Comparison of ENCODE assay signal across 12 cellular contexts in the genomic region with DNA sequence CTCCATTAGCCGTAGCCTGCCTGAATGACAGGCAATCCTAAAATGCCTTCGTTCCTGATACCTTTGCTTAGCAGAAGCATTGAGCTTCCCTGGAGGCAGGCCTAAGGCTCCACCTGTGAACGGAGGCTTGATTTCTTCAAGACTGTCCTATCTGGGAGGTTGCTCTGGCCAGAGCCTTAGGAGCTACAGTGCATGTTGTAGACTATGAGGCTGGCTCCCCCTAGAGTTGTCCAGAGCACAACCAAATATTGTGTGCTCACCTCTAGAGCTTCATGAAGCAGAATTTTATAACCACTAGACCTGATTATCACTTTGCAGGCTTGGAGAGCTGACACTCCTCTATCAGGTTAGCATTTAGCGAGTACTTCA.
DNase-seq lines count a peak whose midpoint lies in the region; ATAC-seq and TF ChIP-seq lines count a peak whose summit lies in the region.
"Had no signal": no experiment of that assay in that cellular context is flagged by ENCODE, and none has a peak within 500 bp of the region (broad histone marks: within the 10 kb centered on the region; RNA-seq: fewer than 3 reads in every experiment).

No MANE protein-coding gene starts in this region.

- H4K20me1 ChIP-seq in GM23248 (ENCODE audit: insufficient read depth), result no peaks in the 10 kb centered on the region

- no peaks in the 10 kb centered on the region for H3K79me2 ChIP-seq in GM23248 (ENCODE audit: insufficient read depth)

- no peaks in the 10 kb centered on the region for H3K9me3 ChIP-seq in GM23248 (ENCODE audit: low read depth)
- H3K9me3 ChIP-seq in psoas muscle, result no peaks in the 10 kb centered on the region
- H3K9me3 ChIP-seq: uterus had no signal

- peak; percentile 33 for ATAC-seq in left ventricle myocardium superior
- ATAC-seq in psoas muscle, result peak in 2 of 4 donors; percentile 66 to 69
- no peak for ATAC-seq in GM21619 (IDR thresholded peaks at IDR 0.05; ENCODE audit: unreplicated experiment)
- no peak for ATAC-seq in GM18498 (IDR thresholded peaks at IDR 0.05; ENCODE audit: unreplicated experiment)
- ATAC-seq: effector memory CD8-positive, alpha-beta T cell had no signal

- no peaks in the 10 kb centered on the region for H3K36me3 ChIP-seq in GM23248 (ENCODE audit: low read depth)
- no peaks in the 10 kb centered on the region for H3K36me3 ChIP-seq in psoas muscle (ENCODE audit: insufficient read depth in 1 of 2, low read depth in 1 of 2)
- H3K36me3 ChIP-seq: uterus had no signal

- H3K4me3 ChIP-seq in GM23248, result no peak overlapping the region
- no peak overlapping the region for H3K4me3 ChIP-seq in psoas muscle
- H3K4me3 ChIP-seq: uterus had no signal

- in situ Hi-C loops in GM23248 (cut with MboI), result no loop called here

- no peaks in the 10 kb centered on the region for H3F3A ChIP-seq in GM23248 (ENCODE audit: insufficient read depth)

- DNase-seq in GM23248 (peak; percentile 26), RKO (ENCODE audit: low spot score) (peak; percentile 27), left ventricle myocardium superior (no peak), psoas muscle (no peak), activated gamma-delta T cell (lab: John Stamatoyannopoulos, UW) (no peak)
- DNase-seq in activated CD4-positive, alpha-beta T cell treated with anti-CD3 and anti-CD28 coated beads, Interleukin-2, amount 50 U/mL, for 1 hour, result no peak
- DNase-seq: effector memory CD8-positive, alpha-beta T cell; NCI-H2029; T-helper 9 cell; uterus had no signal

- H3K9ac ChIP-seq in GM23248, result no peak overlapping the region

- TF ChIP-seq CTCF in psoas muscle (IDR thresholded peaks at IDR 0.05), result peak; percentile 11

- H3K27me3 ChIP-seq in GM23248 (replicated peaks; ENCODE audit: insufficient read depth) (no peaks in the 10 kb centered on the region), psoas muscle (ENCODE audit: insufficient read depth in 3 of 3, low read length in 2 of 3) (no peaks in the 10 kb centered on the region)
- H3K27me3 ChIP-seq: uterus had no signal

- no peak overlapping the region for H3K4me2 ChIP-seq in GM23248 (ENCODE audit: unreplicated experiment)

- intact Hi-C loops in left ventricle myocardium superior (cut with micrococcal nuclease), result no loop called here
- intact Hi-C loops in psoas muscle (cut with DNase I), result no loop called here

- H3K9me2 ChIP-seq in GM23248 (ENCODE audit: insufficient read depth), result no peaks in the 10 kb centered on the region

- H2AFZ ChIP-seq in GM23248, result no peak overlapping the region

- H3K27ac ChIP-seq in GM23248 (no peak overlapping the region), psoas muscle (no peak overlapping the region)

- 83 to 89% methylated on average over 4 of the region's 4 CpGs for WGBS in GM23248 (ENCODE audit: low coverage in 1 of 2, low lambda C conversion rate in 2 of 2, missing lambda C conversion rate in 2 of 2), 2 experiments
- 75 to 86% (median 83%) methylated on average over 4 of the region's 4 CpGs for WGBS in psoas muscle, 3 donors

- H3K4me1 ChIP-seq in GM23248 (ENCODE audit: insufficient read depth) (no peaks in the 10 kb centered on the region), psoas muscle (no peaks in the 10 kb centered on the region)
- H3K4me1 ChIP-seq: uterus had no signal

Comparison
In these comparisons a context has a peak if more than half of its experiments do, and no peak if none do; other contexts are left out.
1. DNase-seq: peak in GM23248 (single experiment) and RKO (single experiment); none in left ventricle myocardium superior (single experiment), psoas muscle (0 of 2), activated CD4-positive, alpha-beta T cell treated with anti-CD3 and anti-CD28 coated beads, Interleukin-2, amount 50 U/mL, for 1 hour (single experiment) and activated gamma-delta T cell (single experiment).